32 cellular contexts compared by ENCODE assay signal in genomic region chr1:199290186-199290585, GRCh38.
DNase-seq lines count a peak whose midpoint lies in the region; ATAC-seq, FAIRE-seq and TF ChIP-seq lines count a peak whose summit lies in the region.
"Had no signal": no experiment of that assay in that cellular context is flagged by ENCODE, and none has a peak within 500 bp of the region (broad histone marks: within the 10 kb centered on the region; RNA-seq: fewer than 3 reads in every experiment).

No MANE protein-coding gene starts in this region.

- no peaks in the 10 kb centered on the region for H4K20me1 ChIP-seq in mammary epithelial cell (ENCODE audit: insufficient read depth, low read length)

- peaks cover 4% of the 10 kb centered on the region for H3K4me1 ChIP-seq in mammary epithelial cell (ENCODE audit: insufficient read depth, low read length)
- H3K4me1 ChIP-seq: A549, neural progenitor cell, parathyroid adenoma, thyroid gland, vagina had no signal

- intact Hi-C loops in mammary epithelial cell (cut with micrococcal nuclease) = no loop called here

- no TSS peak for BruUV-seq in mammary epithelial cell (replicated peaks; lab: Mats Ljungman, UMichigan)

- in situ Hi-C loops in mammary epithelial cell (cut with MboI; ENCODE audit: low sequenced_read_pairs in 2 of 2) = no loop called here

- TF ChIP-seq CTCF in D721Med (IDR thresholded peaks at IDR 0.05; ENCODE audit: insufficient read depth, missing control alignments) = no peak
- no peak for TF ChIP-seq CTCF in mammary epithelial cell (conservative IDR thresholded peaks at IDR 0.05 in 1 of 2, IDR thresholded peaks at IDR 0.05 in 1 of 2; ENCODE audit: extremely low read depth in 1 of 2, insufficient read depth in 1 of 2, low read depth in 1 of 2, low read length in 2 of 2)
- no peak for TF ChIP-seq CTCF in fibroblast of pulmonary artery (IDR thresholded peaks at IDR 0.05; ENCODE audit: low read length, missing control alignments)

- no peak for DNase-seq in D721Med (ENCODE audit: insufficient read length, low spot score)
- peak; percentile 42 for DNase-seq in HS-5 (ENCODE audit: low read depth)
- peak; percentile 42 for DNase-seq in mammary epithelial cell
- DNase-seq in fibroblast of pulmonary artery (ENCODE audit: low read depth) = peak; percentile 53
- DNase-seq in NOMO-1 treated with dmso at 0.1 percent for 144 hours (lab: John Stamatoyannopoulos, UW; ENCODE audit: unreplicated experiment) = no peak
- DNase-seq in iPS-NIHi7 (ENCODE audit: extremely low spot score) = no peak
- DNase-seq in ureter (ENCODE audit: low spot score) = no peak
- DNase-seq: activated CD4-positive, CD25-positive, alpha-beta regulatory T cell; activated CD8-positive, alpha-beta memory T cell treated with anti-CD3 and anti-CD28 coated beads, Interleukin-2, amount 10 ng/mL, durations not matched to agents 7 days and 5 days; activated naive CD4-positive, alpha-beta T cell; activated naive CD8-positive, alpha-beta T cell treated with anti-CD3 and anti-CD28 coated beads, Interleukin-2, amount 50 U/mL, for 24 hours; activated T-cell treated with anti-CD3 and anti-CD28 coated beads, Interleukin-2, amount 50 U/mL, for 48 hours; CD4-positive, alpha-beta T cell; DMS 273 treated with DMSO at 0.1 percent for 48 hours; dorsolateral prefrontal cortex; head of caudate nucleus; left ventricle myocardium superior; NCI-H1105; NCI-H187 treated with DMSO at 0.1 percent for 48 hours; NCI-H2171 treated with DMSO at 0.1 percent for 48 hours; NCI-H510A; right cardiac atrium; stimulated activated CD4-positive, alpha-beta T cell treated with anti-CD3 and anti-CD28 coated beads, Interleukin-12 subunit alpha, Interleukin-12 subunit beta, amount 100 ng/mL, for 4 hours; stimulated activated CD4-positive, alpha-beta T cell treated with anti-CD3 and anti-CD28 coated beads, Interleukin-4, amount 100 ng/mL, for 24 hours; thyroid gland had no signal

- dilution Hi-C loops in mammary epithelial cell (cut with HindIII; ENCODE audit: low sequenced_read_pairs) = no loop called here

- peak overlapping the region; percentile 37 for H2AFZ ChIP-seq in mammary epithelial cell (ENCODE audit: low read depth, low read length)
- H2AFZ ChIP-seq: neural progenitor cell, parathyroid adenoma had no signal

- no peak overlapping the region for H3K4me3 ChIP-seq in mammary epithelial cell (replicated peaks in 1 of 3; ENCODE audit: insufficient read depth in 1 of 3, low read depth in 2 of 3, low read length in 3 of 3)
- H3K4me3 ChIP-seq in fibroblast of pulmonary artery (replicated peaks; ENCODE audit: low read depth, low read length) = no peak overlapping the region
- H3K4me3 ChIP-seq: A549, dorsolateral prefrontal cortex, neural progenitor cell, thyroid gland, vagina had no signal

- H3K79me2 ChIP-seq in mammary epithelial cell (ENCODE audit: insufficient read depth, low read length) = no peaks in the 10 kb centered on the region
- H3K79me2 ChIP-seq: parathyroid adenoma had no signal

- H3K9me3 ChIP-seq in mammary epithelial cell (replicated peaks; ENCODE audit: insufficient read depth, low read length) = no peaks in the 10 kb centered on the region
- H3K9me3 ChIP-seq: A549, thyroid gland, vagina had no signal

- no peaks in the 10 kb centered on the region for H3K36me3 ChIP-seq in mammary epithelial cell (ENCODE audit: insufficient read depth, low read length)
- H3K36me3 ChIP-seq: neural progenitor cell, thyroid gland, vagina had no signal

- no peaks in the 10 kb centered on the region for H3K27me3 ChIP-seq in mammary epithelial cell (ENCODE audit: insufficient read depth, low read length)
- H3K27me3 ChIP-seq: dorsolateral prefrontal cortex, neural progenitor cell, thyroid gland, vagina had no signal

- ATAC-seq in GM18498 (IDR thresholded peaks at IDR 0.05; ENCODE audit: unreplicated experiment) = no peak
- ATAC-seq: A549; activated CD8-positive, alpha-beta memory T cell treated with anti-CD3 and anti-CD28 coated beads, Interleukin-2, amount 10 ng/mL, durations not matched to agents 7 days and 5 days; activated naive CD8-positive, alpha-beta T cell treated with anti-CD3 and anti-CD28 coated beads, Interleukin-2, amount 50 U/mL, for 24 hours; left ventricle myocardium superior; right cardiac atrium had no signal

- FAIRE-seq in D721Med (lab: Jason Lieb, UNC) = peak; percentile 92
- FAIRE-seq: A549, keratinocyte had no signal

- CTCF ChIA-PET in mammary epithelial cell (lab: Charles Lee; ENCODE audit: low non-redundant PET) = no interaction called here

- no peak overlapping the region for H3K9ac ChIP-seq in mammary epithelial cell (ENCODE audit: insufficient read depth, low read length)
- H3K9ac ChIP-seq: neural progenitor cell, parathyroid adenoma had no signal

- no peak overlapping the region for H3K4me2 ChIP-seq in mammary epithelial cell (ENCODE audit: insufficient read depth, low read depth, low read length)
- H3K4me2 ChIP-seq: A549, neural progenitor cell had no signal

- no peak overlapping the region for H3K27ac ChIP-seq in mammary epithelial cell (ENCODE audit: insufficient read depth, low read depth, low read length)
- H3K27ac ChIP-seq: A549, dorsolateral prefrontal cortex, neural progenitor cell, parathyroid adenoma, RWPE1, thyroid gland, vagina had no signal

Comparison
In these comparisons a context has a peak if more than half of its experiments do, and no peak if none do; other contexts are left out.
1. DNase-seq: peak in HS-5 (single experiment), mammary epithelial cell (single experiment) and fibroblast of pulmonary artery (single experiment); none in D721Med (single experiment), NOMO-1 treated with dmso at 0.1 percent for 144 hours (single experiment), iPS-NIHi7 (single experiment) and ureter (single experiment).